Comparison of ENCODE assay signal across 23 cellular contexts in the genomic region with DNA sequence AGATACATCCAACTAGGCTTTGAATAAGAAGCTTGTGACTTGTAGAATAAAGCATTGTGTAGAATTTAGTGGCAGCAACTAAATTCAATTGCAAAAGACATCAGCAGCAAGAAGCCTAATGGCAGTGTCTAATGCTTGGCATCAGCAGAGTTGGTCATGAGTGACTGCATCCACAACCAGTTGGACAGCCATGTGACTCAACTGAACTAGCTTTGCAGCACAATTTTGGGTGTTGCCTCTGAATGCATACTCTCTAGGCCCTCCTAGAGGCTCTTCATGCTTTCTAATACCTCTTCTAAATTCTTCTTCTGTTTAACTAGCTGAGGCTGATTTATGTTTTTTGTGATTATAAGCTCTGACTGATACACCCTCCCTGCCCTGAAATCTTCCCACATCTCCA.
"Had no signal": no experiment of that assay in that cellular context is flagged by ENCODE, and none has a peak within 500 bp of the region (broad histone marks: within the 10 kb centered on the region; RNA-seq: fewer than 3 reads in every experiment).

No MANE protein-coding gene starts in this region.

- H3K4me3 ChIP-seq: colonic mucosa, coronary artery, dorsolateral prefrontal cortex, esophagus muscularis mucosa, esophagus squamous epithelium, gastrocnemius medialis, gastroesophageal sphincter, heart left ventricle, heart right ventricle, hepatocyte had no signal

- ATAC-seq: effector memory CD8-positive, alpha-beta T cell; foreskin keratinocyte; gastrocnemius medialis; gastroesophageal sphincter; heart left ventricle; heart right ventricle had no signal

- DNase-seq: colonic mucosa; cortex of kidney; dermis blood vessel endothelial cell; dorsolateral prefrontal cortex; effector CD4-positive, alpha-beta T cell; effector CD8-positive, alpha-beta T cell; effector memory CD4-positive, alpha-beta T cell; effector memory CD8-positive, alpha-beta T cell; endodermal cell; erythroblast; esophagus squamous epithelium; foreskin fibroblast; foreskin keratinocyte; foreskin melanocyte; gastrocnemius medialis; glutamatergic neuron; head of caudate nucleus; heart left ventricle; heart right ventricle had no signal
